Comparison of ENCODE assay signal across 2 cellular contexts in the genomic region with DNA sequence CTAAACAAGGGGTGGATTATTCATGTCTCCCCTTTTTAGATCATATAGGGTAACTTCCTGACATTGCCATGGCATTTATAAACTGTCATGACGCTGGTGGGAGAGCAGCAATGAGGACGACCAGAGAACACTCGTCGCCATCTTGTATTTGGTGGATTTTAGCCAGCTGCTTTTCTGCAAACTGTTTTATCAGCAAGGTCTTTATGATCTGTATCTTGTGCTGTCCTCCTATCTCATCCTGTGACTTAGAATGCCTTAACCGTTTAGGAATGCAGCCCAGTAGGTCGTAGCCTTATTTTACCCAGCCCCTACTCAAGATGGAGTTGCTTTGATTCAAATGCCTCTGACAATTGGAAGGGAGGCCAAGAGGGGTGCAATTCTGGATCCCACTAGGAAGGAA.
TF ChIP-seq lines count a peak whose summit lies in the region.

No MANE protein-coding gene starts in this region.

TF ChIP-seq in SK-N-SH, 30 proteins besides CTCF, POLR2A, EP300 and RAD21 (continued from another document):
- TF ChIP-seq, protein P1, sequence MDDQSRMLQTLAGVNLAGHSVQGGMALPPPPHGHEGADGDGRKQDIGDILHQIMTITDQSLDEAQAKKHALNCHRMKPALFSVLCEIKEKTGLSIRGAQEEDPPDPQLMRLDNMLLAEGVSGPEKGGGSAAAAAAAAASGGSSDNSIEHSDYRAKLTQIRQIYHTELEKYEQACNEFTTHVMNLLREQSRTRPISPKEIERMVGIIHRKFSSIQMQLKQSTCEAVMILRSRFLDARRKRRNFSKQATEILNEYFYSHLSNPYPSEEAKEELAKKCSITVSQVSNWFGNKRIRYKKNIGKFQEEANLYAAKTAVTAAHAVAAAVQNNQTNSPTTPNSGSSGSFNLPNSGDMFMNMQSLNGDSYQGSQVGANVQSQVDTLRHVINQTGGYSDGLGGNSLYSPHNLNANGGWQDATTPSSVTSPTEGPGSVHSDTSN (IDR thresholded peaks at IDR 0.05), result peak; percentile 53
- no peak for TF ChIP-seq CHD2 (IDR thresholded peaks at IDR 0.05; ENCODE audit: low read length, partially characterized antibody)
- no peak for TF ChIP-seq FOXM1 (IDR thresholded peaks at IDR 0.05; ENCODE audit: low read depth)
- TF ChIP-seq NRF1 (IDR thresholded peaks at IDR 0.05; ENCODE audit: low read depth, low read length), result no peak
- TF ChIP-seq EZH2phosphoT487 (IDR thresholded peaks at IDR 0.05; ENCODE audit: borderline replicate concordance, low read depth), result no peak
- peak; percentile 75 for TF ChIP-seq TCF12 (IDR thresholded peaks at IDR 0.05)
TF ChIP-seq in SK-N-SH: peak in this region for 4.

TF ChIP-seq in SK-N-SH treated with all-trans-retinoic acid at 6 μM for 48 hours, 23 proteins besides CTCF, POLR2A, EP300 and RAD21 (continued from another document):
- TF ChIP-seq, protein P2, sequence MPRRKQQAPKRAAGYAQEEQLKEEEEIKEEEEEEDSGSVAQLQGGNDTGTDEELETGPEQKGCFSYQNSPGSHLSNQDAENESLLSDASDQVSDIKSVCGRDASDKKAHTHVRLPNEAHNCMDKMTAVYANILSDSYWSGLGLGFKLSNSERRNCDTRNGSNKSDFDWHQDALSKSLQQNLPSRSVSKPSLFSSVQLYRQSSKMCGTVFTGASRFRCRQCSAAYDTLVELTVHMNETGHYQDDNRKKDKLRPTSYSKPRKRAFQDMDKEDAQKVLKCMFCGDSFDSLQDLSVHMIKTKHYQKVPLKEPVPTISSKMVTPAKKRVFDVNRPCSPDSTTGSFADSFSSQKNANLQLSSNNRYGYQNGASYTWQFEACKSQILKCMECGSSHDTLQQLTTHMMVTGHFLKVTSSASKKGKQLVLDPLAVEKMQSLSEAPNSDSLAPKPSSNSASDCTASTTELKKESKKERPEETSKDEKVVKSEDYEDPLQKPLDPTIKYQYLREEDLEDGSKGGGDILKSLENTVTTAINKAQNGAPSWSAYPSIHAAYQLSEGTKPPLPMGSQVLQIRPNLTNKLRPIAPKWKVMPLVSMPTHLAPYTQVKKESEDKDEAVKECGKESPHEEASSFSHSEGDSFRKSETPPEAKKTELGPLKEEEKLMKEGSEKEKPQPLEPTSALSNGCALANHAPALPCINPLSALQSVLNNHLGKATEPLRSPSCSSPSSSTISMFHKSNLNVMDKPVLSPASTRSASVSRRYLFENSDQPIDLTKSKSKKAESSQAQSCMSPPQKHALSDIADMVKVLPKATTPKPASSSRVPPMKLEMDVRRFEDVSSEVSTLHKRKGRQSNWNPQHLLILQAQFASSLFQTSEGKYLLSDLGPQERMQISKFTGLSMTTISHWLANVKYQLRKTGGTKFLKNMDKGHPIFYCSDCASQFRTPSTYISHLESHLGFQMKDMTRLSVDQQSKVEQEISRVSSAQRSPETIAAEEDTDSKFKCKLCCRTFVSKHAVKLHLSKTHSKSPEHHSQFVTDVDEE (CRISPR knock-in tag; IDR thresholded peaks at IDR 0.05), result no peak
- no peak for TF ChIP-seq ZNF70 (CRISPR knock-in tag; IDR thresholded peaks at IDR 0.05)
- TF ChIP-seq ARNTL (CRISPR knock-in tag; IDR thresholded peaks at IDR 0.05; ENCODE audit: borderline replicate concordance, low read depth), result no peak
- TF ChIP-seq, protein P3, sequence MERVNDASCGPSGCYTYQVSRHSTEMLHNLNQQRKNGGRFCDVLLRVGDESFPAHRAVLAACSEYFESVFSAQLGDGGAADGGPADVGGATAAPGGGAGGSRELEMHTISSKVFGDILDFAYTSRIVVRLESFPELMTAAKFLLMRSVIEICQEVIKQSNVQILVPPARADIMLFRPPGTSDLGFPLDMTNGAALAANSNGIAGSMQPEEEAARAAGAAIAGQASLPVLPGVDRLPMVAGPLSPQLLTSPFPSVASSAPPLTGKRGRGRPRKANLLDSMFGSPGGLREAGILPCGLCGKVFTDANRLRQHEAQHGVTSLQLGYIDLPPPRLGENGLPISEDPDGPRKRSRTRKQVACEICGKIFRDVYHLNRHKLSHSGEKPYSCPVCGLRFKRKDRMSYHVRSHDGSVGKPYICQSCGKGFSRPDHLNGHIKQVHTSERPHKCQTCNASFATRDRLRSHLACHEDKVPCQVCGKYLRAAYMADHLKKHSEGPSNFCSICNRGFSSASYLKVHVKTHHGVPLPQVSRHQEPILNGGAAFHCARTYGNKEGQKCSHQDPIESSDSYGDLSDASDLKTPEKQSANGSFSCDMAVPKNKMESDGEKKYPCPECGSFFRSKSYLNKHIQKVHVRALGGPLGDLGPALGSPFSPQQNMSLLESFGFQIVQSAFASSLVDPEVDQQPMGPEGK (CRISPR knock-in tag; IDR thresholded peaks at IDR 0.05; ENCODE audit: borderline replicate concordance), result no peak
- TF ChIP-seq TCF4 (CRISPR knock-in tag; IDR thresholded peaks at IDR 0.05; ENCODE audit: borderline replicate concordance), result no peak
- TF ChIP-seq CSDC2 (CRISPR knock-in tag; IDR thresholded peaks at IDR 0.05), result no peak
- no peak for TF ChIP-seq ESRRG (CRISPR knock-in tag; IDR thresholded peaks at IDR 0.05)
- TF ChIP-seq GLIS3 (CRISPR knock-in tag; IDR thresholded peaks at IDR 0.05), result no peak
- TF ChIP-seq ZFP30 (CRISPR knock-in tag; IDR thresholded peaks at IDR 0.05), result no peak
- TF ChIP-seq ZC3H10 (CRISPR knock-in tag; IDR thresholded peaks at IDR 0.05), result no peak
- TF ChIP-seq ZFP3 (CRISPR knock-in tag; IDR thresholded peaks at IDR 0.05), result no peak
- no peak for TF ChIP-seq ZNF565 (CRISPR knock-in tag; conservative IDR thresholded peaks at IDR 0.05; ENCODE audit: low read depth)
- TF ChIP-seq, protein P4, sequence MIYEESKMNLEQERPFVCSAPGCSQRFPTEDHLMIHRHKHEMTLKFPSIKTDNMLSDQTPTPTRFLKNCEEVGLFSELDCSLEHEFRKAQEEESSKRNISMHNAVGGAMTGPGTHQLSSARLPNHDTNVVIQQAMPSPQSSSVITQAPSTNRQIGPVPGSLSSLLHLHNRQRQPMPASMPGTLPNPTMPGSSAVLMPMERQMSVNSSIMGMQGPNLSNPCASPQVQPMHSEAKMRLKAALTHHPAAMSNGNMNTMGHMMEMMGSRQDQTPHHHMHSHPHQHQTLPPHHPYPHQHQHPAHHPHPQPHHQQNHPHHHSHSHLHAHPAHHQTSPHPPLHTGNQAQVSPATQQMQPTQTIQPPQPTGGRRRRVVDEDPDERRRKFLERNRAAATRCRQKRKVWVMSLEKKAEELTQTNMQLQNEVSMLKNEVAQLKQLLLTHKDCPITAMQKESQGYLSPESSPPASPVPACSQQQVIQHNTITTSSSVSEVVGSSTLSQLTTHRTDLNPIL (CRISPR knock-in tag; IDR thresholded peaks at IDR 0.05; ENCODE audit: low read depth), result no peak
